In genomic region chr17:4440690-4441686, GRCh38 we compare ENCODE assay signal across 13 cellular contexts. TPM values are rescaled to one million over a fixed set of nuclear protein-coding genes. Genes with fewer than 3 reads are reported as not detected.
DNase-seq lines count a peak whose midpoint lies in the region; ATAC-seq, FAIRE-seq and TF ChIP-seq lines count a peak whose summit lies in the region.
"Had no signal": no experiment of that assay in that cellular context is flagged by ENCODE, and none has a peak within 500 bp of the region (broad histone marks: within the 10 kb centered on the region; RNA-seq: fewer than 3 reads in every experiment).

No MANE protein-coding gene starts in this region.

- H3K4me3 Mint-ChIP-seq in activated CD8-positive, alpha-beta memory T cell treated with anti-CD3 and anti-CD28 coated beads, Interleukin-2, amount 10 ng/mL, durations not matched to agents 7 days and 5 days, result no peak overlapping the region
- H3K4me3 Mint-ChIP-seq in brain, result peak overlapping the region in 1 of 5 experiments; percentile 14

- 25 to 47% (median 35%) methylated on average over 16 of the region's 16 CpGs for WGBS in small intestine, 3 donors
- 50 to 62% methylated on average over 7 to 16 of the region's 16 CpGs for WGBS in transverse colon (ENCODE audit: low coverage in 1 of 2), 2 donors

- no peaks in the 10 kb centered on the region for H3K9me3 Mint-ChIP-seq in activated CD8-positive, alpha-beta memory T cell treated with anti-CD3 and anti-CD28 coated beads, Interleukin-2, amount 10 ng/mL, durations not matched to agents 7 days and 5 days (ENCODE audit: low read depth)
- H3K9me3 Mint-ChIP-seq in brain, result peaks cover 0 to 3% (median 0%) of the 10 kb centered on the region in 5 experiments

- no peaks in the 10 kb centered on the region for H3K9me3 ChIP-seq in small intestine (ENCODE audit: control insufficient read depth, low read depth)
- no peaks in the 10 kb centered on the region for H3K9me3 ChIP-seq in transverse colon
- H3K9me3 ChIP-seq: esophagus squamous epithelium had no signal

- H3K27ac Mint-ChIP-seq in activated CD8-positive, alpha-beta memory T cell treated with anti-CD3 and anti-CD28 coated beads, Interleukin-2, amount 10 ng/mL, durations not matched to agents 7 days and 5 days, result peak overlapping the region; percentile 24
- H3K27ac Mint-ChIP-seq in brain, result peak overlapping the region; percentile 73 to 96 (median 77)

- TF ChIP-seq CTCF in brain (conservative IDR thresholded peaks at IDR 0.05), result no peak
- TF ChIP-seq CTCF in transverse colon (IDR thresholded peaks at IDR 0.05), result no peak

- TF ChIP-seq POLR2A in transverse colon (IDR thresholded peaks at IDR 0.05), result no peak

- H3K27me3 Mint-ChIP-seq in activated CD8-positive, alpha-beta memory T cell treated with anti-CD3 and anti-CD28 coated beads, Interleukin-2, amount 10 ng/mL, durations not matched to agents 7 days and 5 days, result no peaks in the 10 kb centered on the region
- H3K27me3 Mint-ChIP-seq in brain, result peaks cover 6% of the 10 kb centered on the region

- in situ Hi-C loops in transverse colon (cut with MboI; ENCODE audit: low pct_ligation_motif_present in 1 of 4, low pct_unique_long_range_greater_than_20kb in 1 of 4, low sequenced_read_pairs in 3 of 4), result loop anchor here in 2 of 4 donors (25.0 kb wide), 2 partner anchors 171 to 196 kb away; partner anchors contain the start of gene ALOX15 (in 1 of the 2)

- no peak overlapping the region for H3K4me3 ChIP-seq in small intestine (ENCODE audit: low read depth in 1 of 2, low read length in 2 of 2)
- H3K4me3 ChIP-seq in transverse colon, result no peak overlapping the region
- H3K4me3 ChIP-seq: esophagus squamous epithelium, smooth muscle cell had no signal

- TF ChIP-seq EP300 in transverse colon (IDR thresholded peaks at IDR 0.05; ENCODE audit: low read depth), result no peak

- H3K27ac ChIP-seq in small intestine (ENCODE audit: low read depth in 1 of 2, low read length in 1 of 2) (no peak overlapping the region), transverse colon (no peak overlapping the region)

- intact Hi-C loops in sciatic nerve (cut with DNase I), result no loop called here
- intact Hi-C loops in transverse colon (cut with DNase I; ENCODE audit: low total_unique reads), result no loop called here

- no peaks in the 10 kb centered on the region for H3K27me3 ChIP-seq in small intestine (ENCODE audit: control insufficient read depth in 2 of 2, insufficient read depth in 2 of 2, low read length in 2 of 2)
- no peaks in the 10 kb centered on the region for H3K27me3 ChIP-seq in transverse colon

- H3K4me1 Mint-ChIP-seq in activated CD8-positive, alpha-beta memory T cell treated with anti-CD3 and anti-CD28 coated beads, Interleukin-2, amount 10 ng/mL, durations not matched to agents 7 days and 5 days, result peaks cover 40% of the 10 kb centered on the region
- H3K4me1 Mint-ChIP-seq in brain, result peaks cover 29% of the 10 kb centered on the region

- H3K36me3 Mint-ChIP-seq in activated CD8-positive, alpha-beta memory T cell treated with anti-CD3 and anti-CD28 coated beads, Interleukin-2, amount 10 ng/mL, durations not matched to agents 7 days and 5 days, result peaks cover 13% of the 10 kb centered on the region
- no peaks in the 10 kb centered on the region for H3K36me3 Mint-ChIP-seq in brain

- no peaks in the 10 kb centered on the region for H3K36me3 ChIP-seq in small intestine (ENCODE audit: control insufficient read depth in 2 of 2, insufficient read depth in 2 of 2, low read length in 2 of 2)
- H3K36me3 ChIP-seq in transverse colon, result no peaks in the 10 kb centered on the region
- H3K36me3 ChIP-seq: esophagus squamous epithelium had no signal

- CTCF ChIA-PET in activated CD8-positive, alpha-beta memory T cell treated with anti-CD3 and anti-CD28 coated beads, Interleukin-2, amount 10 ng/mL, durations not matched to agents 7 days and 5 days (lab: Charles Lee), result no interaction called here

- H3K4me1 ChIP-seq in small intestine (ENCODE audit: control insufficient read depth in 2 of 2, insufficient read depth in 1 of 2, low read depth in 1 of 2, low read length in 1 of 2), result peaks cover 0 to 2% of the 10 kb centered on the region in 2 donors
- peaks cover 0 to 8% (median 3%) of the 10 kb centered on the region in 4 donors for H3K4me1 ChIP-seq in transverse colon

- DNase-seq in activated CD8-positive, alpha-beta memory T cell treated with anti-CD3 and anti-CD28 coated beads, Interleukin-2, amount 10 ng/mL, durations not matched to agents 7 days and 5 days, result peak; percentile 52
- no peak for DNase-seq in activated CD8-positive, alpha-beta memory T cell treated with anti-CD3 and anti-CD28 coated beads for 24 hours
- DNase-seq in NCI-H1694 treated with DMSO at 0.1 percent for 48 hours (lab: John Stamatoyannopoulos, UW) (peak; percentile 18), small intestine (peak; percentile 32), sciatic nerve (ENCODE audit: low spot score) (no peak), glomerular visceral epithelial cell (ENCODE audit: extremely low spot score) (no peak), transverse colon (no peak)
- DNase-seq: esophagus squamous epithelium, NCI-H524 had no signal

- ATAC-seq in activated CD8-positive, alpha-beta memory T cell treated with anti-CD3 and anti-CD28 coated beads, Interleukin-2, amount 10 ng/mL, durations not matched to agents 7 days and 5 days, result no peak
- ATAC-seq in sciatic nerve, result no peak
- ATAC-seq: Panc1 had no signal

- no peak for FAIRE-seq in small intestine (lab: Jason Lieb, UNC)
- FAIRE-seq: GM19239 had no signal

RNA-seq across cellular contexts. Expression of gene SPNS3, which starts 7.2 kb away (rescaled TPM):
- total RNA-seq in activated CD8-positive, alpha-beta memory T cell treated with anti-CD3 and anti-CD28 coated beads, Interleukin-2, amount 10 ng/mL, durations not matched to agents 7 days and 5 days, result 10 to 100 TPM; 17.6 to 39.1 TPM
- polyA plus RNA-seq in brain (ENCODE audit: insufficient read depth, low read depth, low replicate concordance), result 0.41 TPM
- 1 to 10 TPM in 2 of 3 donors, under 1 TPM in 1; 0.45 to 2.4 (median 2.4) TPM for polyA plus RNA-seq in small intestine
- 2.0 TPM for total RNA-seq in sciatic nerve
- total RNA-seq in transverse colon, result not detected
- total RNA-seq: smooth muscle cell had no signal
- polyA plus RNA-seq: smooth muscle cell had no signal

RNA-seq across cellular contexts. Expression of gene SPNS2, which starts 57.7 kb away (rescaled TPM):
- total RNA-seq in activated CD8-positive, alpha-beta memory T cell treated with anti-CD3 and anti-CD28 coated beads, Interleukin-2, amount 10 ng/mL, durations not matched to agents 7 days and 5 days, result 1 to 10 TPM; 1.1 to 1.9 TPM
- 17.9 TPM for polyA plus RNA-seq in brain (ENCODE audit: insufficient read depth, low read depth, low replicate concordance)
- 10 to 100 TPM in 2 of 3 donors, 1 to 10 TPM in 1; 6.3 to 37.3 (median 34.6) TPM for polyA plus RNA-seq in small intestine
- total RNA-seq in sciatic nerve, result 31.6 TPM
- 10 to 100 TPM in 3 of 4 donors, 1 to 10 TPM in 1; 8.7 to 72.0 (median 18.2) TPM for total RNA-seq in transverse colon

Comparison
In these comparisons a context has a peak if more than half of its experiments do, and no peak if none do; other contexts are left out.
1. DNase-seq: peak in activated CD8-positive, alpha-beta memory T cell treated with anti-CD3 and anti-CD28 coated beads, Interleukin-2, amount 10 ng/mL, durations not matched to agents 7 days and 5 days (single experiment), NCI-H1694 treated with DMSO at 0.1 percent for 48 hours (single experiment) and small intestine (single experiment); none in activated CD8-positive, alpha-beta memory T cell treated with anti-CD3 and anti-CD28 coated beads for 24 hours (single experiment), sciatic nerve (single experiment), glomerular visceral epithelial cell (single experiment) and transverse colon (single experiment).